In the genomic region with DNA sequence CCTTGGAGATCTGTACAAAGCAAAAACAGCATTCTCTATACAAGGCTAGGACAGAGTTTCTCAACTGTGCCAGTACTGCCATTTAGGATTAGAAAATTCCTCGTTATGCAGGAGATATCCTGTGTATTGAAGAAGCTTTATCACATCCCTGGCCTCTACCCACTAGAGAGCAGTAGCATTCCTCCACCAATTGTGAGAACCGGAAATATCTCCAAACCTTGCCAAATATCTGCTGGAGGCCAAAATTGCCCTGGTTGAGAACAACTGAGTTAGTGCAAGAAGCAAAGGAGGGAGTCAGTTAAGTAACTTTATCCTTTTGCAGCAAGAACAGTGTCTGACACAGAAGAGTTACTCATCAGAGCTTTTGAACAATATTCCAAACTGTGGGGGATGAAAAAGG, we compare ENCODE assay signal across 20 cellular contexts. TPM values are rescaled to one million over a fixed set of nuclear protein-coding genes. Genes with fewer than 3 reads are reported as not detected.
A peak's percentile ranks its signal among the peaks of the same experiment; 100 is the strongest.
DNase-seq lines count a peak whose midpoint lies in the region; ATAC-seq and TF ChIP-seq lines count a peak whose summit lies in the region.
"Had no signal": no experiment of that assay in that cellular context is flagged by ENCODE, and none has a peak within 500 bp of the region (broad histone marks: within the 10 kb centered on the region; RNA-seq: fewer than 3 reads in every experiment).

No MANE protein-coding gene starts in this region.

- peak; percentile 30 for DNase-seq in MG63
- DNase-seq in astrocyte of the cerebellum (ENCODE audit: low read depth), result peak; percentile 49
- DNase-seq in fibroblast of peridontal ligament (ENCODE audit: extremely low read depth), result peak; percentile 59
- DNase-seq in retinal pigment epithelial cell (ENCODE audit: low read depth), result no peak
- no peak for DNase-seq in T-helper 2 cell treated with Interferon-gamma antibody and Interleukin-4, amounts not matched to agents 5 μg/mL and 100 μg/mL, for 36 hours (ENCODE audit: low spot score)
- no peak for DNase-seq in AG08395 (ENCODE audit: low spot score)
- DNase-seq: activated CD4-positive, alpha-beta T cell treated with anti-CD3 and anti-CD28 coated beads, Interleukin-2, amount 10 ng/mL, durations not matched to agents 7 days and 5 days; BE2C; DMS79 treated with DMSO at 0.1 percent for 48 hours; left cardiac atrium; NCI-H1048; NCI-H2029 treated with DMSO at 0.1 percent for 48 hours; NCI-H510A; psoas muscle; RPMI8226; spleen; stimulated activated CD4-positive, alpha-beta T cell treated with anti-CD3 and anti-CD28 coated beads, Interleukin-4, amount 100 ng/mL, for 24 hours had no signal

- no peaks in the 10 kb centered on the region for H3K36me3 ChIP-seq in MG63
- H3K36me3 ChIP-seq: BE2C, spleen had no signal

- H3K27me3 Mint-ChIP-seq in T-helper 2 cell treated with Interferon-gamma antibody and Interleukin-4, amounts not matched to agents 5 μg/mL and 100 μg/mL, for 36 hours (ENCODE audit: low read depth), result no peaks in the 10 kb centered on the region
- H3K27me3 Mint-ChIP-seq: activated CD4-positive, alpha-beta T cell treated with anti-CD3 and anti-CD28 coated beads, Interleukin-2, amount 10 ng/mL, durations not matched to agents 7 days and 5 days had no signal

- in situ Hi-C loops in astrocyte of the cerebellum (cut with HindIII; ENCODE audit: low sequenced_read_pairs), result no loop called here

- ATAC-seq in HG03354 (IDR thresholded peaks at IDR 0.05; ENCODE audit: poor library complexity, severe bottlenecking, unreplicated experiment), result no peak
- ATAC-seq: left cardiac atrium, psoas muscle had no signal

- H3K27me3 ChIP-seq in MG63, result no peaks in the 10 kb centered on the region
- H3K27me3 ChIP-seq: BE2C, spleen had no signal

- H3K36me3 Mint-ChIP-seq in T-helper 2 cell treated with Interferon-gamma antibody and Interleukin-4, amounts not matched to agents 5 μg/mL and 100 μg/mL, for 36 hours (ENCODE audit: low read depth), result no peaks in the 10 kb centered on the region
- H3K36me3 Mint-ChIP-seq: activated naive CD8-positive, alpha-beta T cell had no signal

- H3K9me3 ChIP-seq in MG63, result no peaks in the 10 kb centered on the region
- H3K9me3 ChIP-seq: BE2C, psoas muscle, spleen had no signal

- H3K27ac Mint-ChIP-seq in T-helper 2 cell treated with Interferon-gamma antibody and Interleukin-4, amounts not matched to agents 5 μg/mL and 100 μg/mL, for 36 hours, result no peak overlapping the region
- H3K27ac Mint-ChIP-seq: activated CD4-positive, alpha-beta T cell treated with anti-CD3 and anti-CD28 coated beads, Interleukin-2, amount 10 ng/mL, durations not matched to agents 7 days and 5 days; activated naive CD8-positive, alpha-beta T cell had no signal

- H3K4me3 ChIP-seq in MG63, result no peak overlapping the region
- no peak overlapping the region for H3K4me3 ChIP-seq in astrocyte of the cerebellum (ENCODE audit: low read depth, low read length)
- no peak overlapping the region for H3K4me3 ChIP-seq in retinal pigment epithelial cell (ENCODE audit: low read length)
- H3K4me3 ChIP-seq: psoas muscle, spleen had no signal

- no peak overlapping the region for H3K4me3 Mint-ChIP-seq in T-helper 2 cell treated with Interferon-gamma antibody and Interleukin-4, amounts not matched to agents 5 μg/mL and 100 μg/mL, for 36 hours
- H3K4me3 Mint-ChIP-seq: activated CD4-positive, alpha-beta T cell treated with anti-CD3 and anti-CD28 coated beads, Interleukin-2, amount 10 ng/mL, durations not matched to agents 7 days and 5 days; activated naive CD8-positive, alpha-beta T cell had no signal

- TF ChIP-seq CTCF in astrocyte of the cerebellum (IDR thresholded peaks at IDR 0.05; ENCODE audit: low read depth, low read length, missing control alignments) (peak; percentile 53), retinal pigment epithelial cell (conservative IDR thresholded peaks at IDR 0.05; ENCODE audit: low read depth, low read length) (peak; percentile 7)

- H3K4me1 Mint-ChIP-seq in T-helper 2 cell treated with Interferon-gamma antibody and Interleukin-4, amounts not matched to agents 5 μg/mL and 100 μg/mL, for 36 hours (ENCODE audit: low read depth), result no peaks in the 10 kb centered on the region
- H3K4me1 Mint-ChIP-seq: activated CD4-positive, alpha-beta T cell treated with anti-CD3 and anti-CD28 coated beads, Interleukin-2, amount 10 ng/mL, durations not matched to agents 7 days and 5 days had no signal

- no peaks in the 10 kb centered on the region for H3K9me3 Mint-ChIP-seq in T-helper 2 cell treated with Interferon-gamma antibody and Interleukin-4, amounts not matched to agents 5 μg/mL and 100 μg/mL, for 36 hours
- H3K9me3 Mint-ChIP-seq: activated CD4-positive, alpha-beta T cell treated with anti-CD3 and anti-CD28 coated beads, Interleukin-2, amount 10 ng/mL, durations not matched to agents 7 days and 5 days had no signal

RNA-seq across cellular contexts. Expression of gene FREM2, which starts 16.2 kb away (rescaled TPM):
- not detected in 2 replicates for total RNA-seq in MG63 (2014; rRNA removed; shearing (Covaris generic); ENCODE audit: low replicate concordance)
- total RNA-seq: activated CD4-positive, alpha-beta T cell treated with anti-CD3 and anti-CD28 coated beads, Interleukin-2, amount 10 ng/mL, durations not matched to agents 7 days and 5 days; dermis microvascular lymphatic vessel endothelial cell had no signal

Comparison
In these comparisons a context has a peak if more than half of its experiments do, and no peak if none do; other contexts are left out.
1. DNase-seq: peak in MG63 (single experiment), astrocyte of the cerebellum (single experiment) and fibroblast of peridontal ligament (single experiment); none in retinal pigment epithelial cell (single experiment), T-helper 2 cell treated with Interferon-gamma antibody and Interleukin-4, amounts not matched to agents 5 μg/mL and 100 μg/mL, for 36 hours (single experiment) and AG08395 (single experiment).